In the genomic region with DNA sequence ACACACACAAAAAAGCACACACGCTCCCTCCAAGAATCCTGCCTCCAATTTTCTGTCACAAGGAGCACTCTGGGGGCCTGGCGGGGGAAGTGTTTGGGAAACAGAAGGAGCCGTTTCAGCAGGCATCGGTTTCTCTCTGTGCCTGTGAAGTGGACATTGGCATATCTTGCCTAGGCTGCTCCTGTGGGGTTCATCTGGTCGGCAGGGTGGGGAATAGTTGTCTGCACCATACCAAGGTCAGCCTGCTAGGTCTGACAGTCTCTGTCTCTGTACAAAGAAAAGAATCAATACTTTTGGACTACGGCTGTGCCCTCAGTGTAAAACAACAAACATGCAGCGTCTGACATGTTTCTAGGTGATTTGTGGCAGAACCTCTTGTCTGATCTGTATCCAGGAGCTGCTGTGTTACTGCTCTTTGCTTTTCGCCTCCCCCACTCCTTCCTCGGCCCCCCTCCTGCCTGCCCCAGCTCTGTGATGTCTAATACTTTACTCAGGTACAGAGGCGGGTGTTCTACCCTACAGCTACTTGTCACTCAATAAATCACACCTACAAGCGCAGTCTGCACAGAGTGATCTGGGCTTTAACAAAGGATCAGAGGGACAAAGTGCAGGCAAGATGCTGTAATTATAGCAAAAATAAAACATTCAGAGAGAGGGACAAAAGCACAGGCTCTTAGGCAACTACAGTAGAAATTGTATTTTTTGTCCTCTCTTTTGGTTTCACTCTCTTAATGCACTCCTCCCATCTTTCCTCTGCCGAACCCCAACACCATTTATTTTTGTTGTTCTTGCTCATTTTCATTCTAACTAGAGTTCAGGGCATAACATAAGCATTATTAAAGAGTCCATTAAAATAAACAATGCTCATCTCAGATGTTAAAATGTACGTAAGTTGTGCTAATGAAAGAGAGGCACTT, we compare ENCODE assay signal across 11 cellular contexts.
A peak's percentile ranks its signal among the peaks of the same experiment; 100 is the strongest.
DNase-seq lines count a peak whose midpoint lies in the region; ATAC-seq and TF ChIP-seq lines count a peak whose summit lies in the region.
"Had no signal": no experiment of that assay in that cellular context is flagged by ENCODE, and none has a peak within 500 bp of the region (broad histone marks: within the 10 kb centered on the region; RNA-seq: fewer than 3 reads in every experiment).

No MANE protein-coding gene starts in this region.

- TF ChIP-seq CTCF in foreskin keratinocyte (conservative IDR thresholded peaks at IDR 0.05) (no peak), neural cell (IDR thresholded peaks at IDR 0.05; ENCODE audit: poor library complexity, severe bottlenecking) (no peak)

- peak overlapping the region; percentile 11 for H3K9ac ChIP-seq in neural cell (ENCODE audit: low read length)

- H3K27me3 ChIP-seq in foreskin keratinocyte (no peaks in the 10 kb centered on the region), neural cell (ENCODE audit: insufficient read depth, low read depth, low read length) (no peaks in the 10 kb centered on the region)

- no peak overlapping the region for H2AFZ ChIP-seq in neural cell (ENCODE audit: low read depth, low read length)

- no peaks in the 10 kb centered on the region for H3K36me3 ChIP-seq in neural cell (ENCODE audit: insufficient read depth, low read length)

- no peaks in the 10 kb centered on the region for H3K9me3 ChIP-seq in neural cell (ENCODE audit: low read length)

- TF ChIP-seq EP300 in neural cell (conservative IDR thresholded peaks at IDR 0.05; ENCODE audit: poor library complexity, severe bottlenecking) = no peak

- no peaks in the 10 kb centered on the region for H3K79me2 ChIP-seq in neural cell (replicated peaks; ENCODE audit: insufficient read depth, low read length)

- ATAC-seq in foreskin keratinocyte = peak; percentile 84
- no peak for ATAC-seq in GM19023 (IDR thresholded peaks at IDR 0.05; ENCODE audit: unreplicated experiment)
- no peak for ATAC-seq in HG03342 (IDR thresholded peaks at IDR 0.05; ENCODE audit: unreplicated experiment)

- H3K4me3 ChIP-seq in neural cell (ENCODE audit: low read length) = peak overlapping the region; percentile 10

- no peaks in the 10 kb centered on the region for H3F3A ChIP-seq in neural cell (ENCODE audit: insufficient read depth, low read length, poor library complexity, severe bottlenecking)

- H3K27ac ChIP-seq in foreskin keratinocyte (no peak overlapping the region), neural cell (ENCODE audit: low read length) (peak overlapping the region; percentile 31)

- peak; percentile 24 for DNase-seq in DMS 273 treated with DMSO at 0.1 percent for 48 hours (lab: John Stamatoyannopoulos, UW)
- DNase-seq in NCI-H526 treated with DMSO at 0.1 percent for 48 hours (lab: John Stamatoyannopoulos, UW) = peak; percentile 72
- DNase-seq in foreskin keratinocyte = peak in 1 of 2 donors; percentile 20
- no peak for DNase-seq in COLO668 (lab: John Stamatoyannopoulos, UW; ENCODE audit: unreplicated experiment)
- DNase-seq in activated naive CD4-positive, alpha-beta T cell treated with Interleukin-2 at 50 U/mL for 16 hours = no peak
- DNase-seq: central memory CD4-positive, alpha-beta T cell; left cardiac atrium; NCI-H524 had no signal

- H3K4me1 ChIP-seq in foreskin keratinocyte = peaks cover 11% of the 10 kb centered on the region

- no peaks in the 10 kb centered on the region for H3K9me2 ChIP-seq in neural cell (ENCODE audit: insufficient read depth, low read length)

- no peaks in the 10 kb centered on the region for H4K20me1 ChIP-seq in neural cell (ENCODE audit: insufficient read depth)

- H3K4me2 ChIP-seq in neural cell (ENCODE audit: low read length) = peak overlapping the region; percentile 11

- no peak for TF ChIP-seq RAD21 in neural cell (conservative IDR thresholded peaks at IDR 0.05)

TF ChIP-seq in neural cell, 6 proteins besides CTCF, POLR2A, EP300 and RAD21:
- TF ChIP-seq, protein P1, sequence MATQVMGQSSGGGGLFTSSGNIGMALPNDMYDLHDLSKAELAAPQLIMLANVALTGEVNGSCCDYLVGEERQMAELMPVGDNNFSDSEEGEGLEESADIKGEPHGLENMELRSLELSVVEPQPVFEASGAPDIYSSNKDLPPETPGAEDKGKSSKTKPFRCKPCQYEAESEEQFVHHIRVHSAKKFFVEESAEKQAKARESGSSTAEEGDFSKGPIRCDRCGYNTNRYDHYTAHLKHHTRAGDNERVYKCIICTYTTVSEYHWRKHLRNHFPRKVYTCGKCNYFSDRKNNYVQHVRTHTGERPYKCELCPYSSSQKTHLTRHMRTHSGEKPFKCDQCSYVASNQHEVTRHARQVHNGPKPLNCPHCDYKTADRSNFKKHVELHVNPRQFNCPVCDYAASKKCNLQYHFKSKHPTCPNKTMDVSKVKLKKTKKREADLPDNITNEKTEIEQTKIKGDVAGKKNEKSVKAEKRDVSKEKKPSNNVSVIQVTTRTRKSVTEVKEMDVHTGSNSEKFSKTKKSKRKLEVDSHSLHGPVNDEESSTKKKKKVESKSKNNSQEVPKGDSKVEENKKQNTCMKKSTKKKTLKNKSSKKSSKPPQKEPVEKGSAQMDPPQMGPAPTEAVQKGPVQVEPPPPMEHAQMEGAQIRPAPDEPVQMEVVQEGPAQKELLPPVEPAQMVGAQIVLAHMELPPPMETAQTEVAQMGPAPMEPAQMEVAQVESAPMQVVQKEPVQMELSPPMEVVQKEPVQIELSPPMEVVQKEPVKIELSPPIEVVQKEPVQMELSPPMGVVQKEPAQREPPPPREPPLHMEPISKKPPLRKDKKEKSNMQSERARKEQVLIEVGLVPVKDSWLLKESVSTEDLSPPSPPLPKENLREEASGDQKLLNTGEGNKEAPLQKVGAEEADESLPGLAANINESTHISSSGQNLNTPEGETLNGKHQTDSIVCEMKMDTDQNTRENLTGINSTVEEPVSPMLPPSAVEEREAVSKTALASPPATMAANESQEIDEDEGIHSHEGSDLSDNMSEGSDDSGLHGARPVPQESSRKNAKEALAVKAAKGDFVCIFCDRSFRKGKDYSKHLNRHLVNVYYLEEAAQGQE (IDR thresholded peaks at IDR 0.05; ENCODE audit: borderline replicate concordance) = no peak
- no peak for TF ChIP-seq EZH2 (IDR thresholded peaks at IDR 0.05; ENCODE audit: borderline replicate concordance, insufficient read depth, low read length, poor library complexity, severe bottlenecking)
- no peak for TF ChIP-seq TAF1 (IDR thresholded peaks at IDR 0.05; ENCODE audit: low read depth)
- no peak for TF ChIP-seq POLR2AphosphoS5 (IDR thresholded peaks at IDR 0.05)
- TF ChIP-seq SMC3 (conservative IDR thresholded peaks at IDR 0.05; ENCODE audit: poor library complexity) = no peak
- no peak for TF ChIP-seq MXI1 (conservative IDR thresholded peaks at IDR 0.05; ENCODE audit: poor library complexity, severe bottlenecking)

Comparison
In these comparisons a context has a peak if more than half of its experiments do, and no peak if none do; other contexts are left out.
1. DNase-seq: peak in DMS 273 treated with DMSO at 0.1 percent for 48 hours (single experiment) and NCI-H526 treated with DMSO at 0.1 percent for 48 hours (single experiment); none in COLO668 (single experiment) and activated naive CD4-positive, alpha-beta T cell treated with Interleukin-2 at 50 U/mL for 16 hours (single experiment).